Comparison of ENCODE assay signal across 8 cellular contexts in genomic region chr6:89828988-89829590, GRCh38. TPM values are rescaled to one million over a fixed set of nuclear protein-coding genes. Genes with fewer than 3 reads are reported as not detected.
DNase-seq lines count a peak whose midpoint lies in the region; ATAC-seq, FAIRE-seq and TF ChIP-seq lines count a peak whose summit lies in the region.

No MANE protein-coding gene starts in this region.

- peaks cover 32% of the 10 kb centered on the region for H3K79me2 ChIP-seq in K562 (ENCODE audit: control insufficient read depth, insufficient read depth, low read length)

- peak; percentile 27 for ATAC-seq in GM18873 (IDR thresholded peaks at IDR 0.05; ENCODE audit: low FRiP score, unreplicated experiment)
- peak; percentile 36 for ATAC-seq in HG03064 (IDR thresholded peaks at IDR 0.05; ENCODE audit: low read depth, unreplicated experiment)
- ATAC-seq in K562, result peak; percentile 65
- peak; percentile 48 for ATAC-seq in left colon

- H3K9ac ChIP-seq in K562 (ENCODE audit: insufficient read depth in 1 of 2, low read depth in 2 of 2, low read length in 2 of 2) (peak overlapping the region; percentile 65 to 95), stomach smooth muscle (ENCODE audit: low read length in 2 of 2) (peak overlapping the region; percentile 78 to 81)

- TF ChIP-seq RAD21 in K562 (CRISPR knock-in tag; conservative IDR thresholded peaks at IDR 0.05 in 1 of 2, IDR thresholded peaks at IDR 0.05 in 1 of 2), result no peak

- H3K27me3 ChIP-seq in BJ (ENCODE audit: control insufficient read depth, insufficient read depth, low read length) (no peaks in the 10 kb centered on the region), K562 (ENCODE audit: control insufficient read depth in 2 of 2, insufficient read depth in 2 of 2, low read length in 2 of 2) (no peaks in the 10 kb centered on the region), stomach smooth muscle (ENCODE audit: control insufficient read depth in 1 of 2, insufficient read depth in 2 of 2, low read length in 2 of 2) (no peaks in the 10 kb centered on the region)

- intact Hi-C loops in K562 (cut with micrococcal nuclease), result no loop called here
- intact Hi-C loops in left colon (cut with DNase I, micrococcal nuclease), result no loop called here

- H3K4me2 ChIP-seq in K562 (ENCODE audit: insufficient read depth, low read length), result peak overlapping the region; percentile 82

- in situ Hi-C loops in K562 (cut with MboI), result no loop called here

- H4K20me1 ChIP-seq in K562 (replicated peaks; ENCODE audit: control insufficient read depth, insufficient read depth, low read length), result no peaks in the 10 kb centered on the region

- TF ChIP-seq EP300 in K562 (IDR thresholded peaks at IDR 0.05; ENCODE audit: low read length), result no peak

- CTCF ChIA-PET in BJ (lab: Yijun Ruan, JAX), result interaction anchor here (0.5 to 0.6 kb wide), 2 partner anchors 11 to 435 kb away, joined by 3 to 5 read pairs; no protein-coding TSS in a partner anchor
- CTCF ChIA-PET in K562 (lab: Yijun Ruan, JAX; ENCODE audit: low intra/inter-chr PET ratio), result no interaction called here

- H2AFZ ChIP-seq in K562 (ENCODE audit: low read depth, low read length), result peak overlapping the region; percentile 92

- POLR2A ChIA-PET in BJ (lab: Charles Lee), result no interaction called here
- POLR2A ChIA-PET in K562 (lab: Yijun Ruan, JAX), result interaction anchor here (0.7 to 3.9 kb wide), 7 partner anchors 9 to 758 kb away, joined by 3 to 43 read pairs (median 5); partner anchors contain the start of gene MDN1

- TF ChIP-seq CTCF in BJ (IDR thresholded peaks at IDR 0.05; ENCODE audit: insufficient read depth, low read depth, low read length) (no peak), K562 (IDR thresholded peaks at IDR 0.05 in 2 of 3, conservative IDR thresholded peaks at IDR 0.05 in 1 of 3; ENCODE audit: insufficient read depth in 2 of 3, low read depth in 1 of 3, low read length in 3 of 3) (no peak)

- H3K4me1 ChIP-seq in K562 (replicated peaks in 1 of 2; ENCODE audit: control insufficient read depth in 2 of 2, insufficient read depth in 2 of 2, low read length in 2 of 2), result peaks cover 0 to 17% of the 10 kb centered on the region in 2 experiments; a peak in 3 of 5 replicates
- peaks cover 12% of the 10 kb centered on the region for H3K4me1 ChIP-seq in stomach smooth muscle (ENCODE audit: control insufficient read depth, insufficient read depth, low read length)

- FAIRE-seq in K562 (lab: Jason Lieb, UNC), result no peak

- BruUV-seq in K562 (replicated peaks; lab: Mats Ljungman, UMichigan), result TSS peak; percentile 89

- 0% methylated on average over 22 of the region's 22 CpGs for WGBS in K562 (ENCODE audit: insufficient coverage, low coverage, missing lambda C conversion rate)

- H3K9me3 ChIP-seq in K562 (replicated peaks; ENCODE audit: control insufficient read depth, insufficient read depth, low read depth, low read length) (no peaks in the 10 kb centered on the region), stomach smooth muscle (ENCODE audit: control insufficient read depth in 2 of 2, low read length in 2 of 2) (no peaks in the 10 kb centered on the region)

- H3K27ac ChIP-seq in K562 (ENCODE audit: extremely low read depth, low read depth, low read length) (peak overlapping the region; percentile 60), stomach smooth muscle (ENCODE audit: low read length) (peak overlapping the region; percentile 49)

- H3K36me3 ChIP-seq in BJ (ENCODE audit: control insufficient read depth, insufficient read depth, low read length), result no peaks in the 10 kb centered on the region
- peaks cover 23% of the 10 kb centered on the region for H3K36me3 ChIP-seq in K562 (ENCODE audit: control insufficient read depth, insufficient read depth, low read length)
- peaks cover 3% of the 10 kb centered on the region in 2 donors for H3K36me3 ChIP-seq in stomach smooth muscle (ENCODE audit: control insufficient read depth in 2 of 2, insufficient read depth in 2 of 2, low read length in 2 of 2)

- no peaks in the 10 kb centered on the region for H3K9me1 ChIP-seq in K562 (ENCODE audit: control insufficient read depth, insufficient read depth, low read length)

- DNase-seq in BJ (ENCODE audit: low read depth) (no peak), NOMO-1 treated with dmso at 0.1 percent for 144 hours (lab: John Stamatoyannopoulos, UW; ENCODE audit: unreplicated experiment) (peak; percentile 3), K562 (ENCODE audit: extremely low read depth in 1 of 4, low spot score in 3 of 4) (no peak), left colon (no peak), hippocampal formation (lab: John Stamatoyannopoulos, UW) (no peak)

- TF ChIP-seq POLR2A in K562 (conservative IDR thresholded peaks at IDR 0.05), result peak; percentile 74; the same call in 1 of the 2 replicates

- H3K4me3 ChIP-seq in BJ (ENCODE audit: low read depth, low read length) (peak overlapping the region; percentile 59), K562 (peak overlapping the region; percentile 73), stomach smooth muscle (ENCODE audit: low read length in 2 of 2) (peak overlapping the region; percentile 79 to 98)

TF ChIP-seq in K562, 482 proteins besides CTCF, POLR2A, EP300 and RAD21 (continues in another document):
- TF ChIP-seq ZNF586 (CRISPR knock-in tag; conservative IDR thresholded peaks at IDR 0.05), result no peak
- no peak for TF ChIP-seq FIP1L1 (IDR thresholded peaks at IDR 0.05; ENCODE audit: low read depth, low read length, poor library complexity, severe bottlenecking)
- TF ChIP-seq STAT5A (IDR thresholded peaks at IDR 0.05; ENCODE audit: borderline replicate concordance, low read length), result 0 out of 2 replicates have a peak, but pooled peaks have one; percentile 13
- no peak for TF ChIP-seq ZNF445 (CRISPR knock-in tag; IDR thresholded peaks at IDR 0.05; ENCODE audit: low read depth)
- TF ChIP-seq DPF2 (IDR thresholded peaks at IDR 0.05), result peak; percentile 21; the same call in 1 of the 2 replicates
- no peak for TF ChIP-seq MIER1 (IDR thresholded peaks at IDR 0.05; ENCODE audit: low read depth)

RNA-seq across cellular contexts. Expression of gene CASP8AP2, which starts 0.6 kb away (rescaled TPM):
- 2.7 and 5.7 TPM in 2 replicates for polyA plus RNA-seq in BJ (2011; rRNA removed)
- 4.5 and 5.7 TPM in 2 replicates for polyA minus RNA-seq in BJ (2011; rRNA and poly(A)+ RNA removed)
- 54.6 and 116 TPM in 2 replicates for total RNA-seq in K562 (2011; cell fraction: chromatin; rRNA removed; ENCODE audit: low replicate concordance)
- 32.2 and 36.5 TPM in 2 replicates for total RNA-seq in K562 (2011; cell fraction: nucleolus; rRNA removed)
- 77.7 and 94.6 TPM in 2 replicates for total RNA-seq in K562 (2011; cell fraction: nucleoplasm; rRNA removed)
- total RNA-seq in K562 (2014; rRNA removed), result 12.1 and 12.5 TPM in 2 replicates
- 27.6 and 34.8 TPM in 2 replicates for total RNA-seq in K562 (2014; rRNA removed; fragmentation: Illumina TruSeq; extraction: Trizol)
- total RNA-seq in K562 (2015; rRNA removed; fragmentation: Illumina TruSeq; extraction: Trizol), result 29.3 and 30.0 TPM in 2 replicates
- total RNA-seq in K562 (2021), result 19.1 TPM in 2 replicates
- 18.7 and 20.9 TPM in 2 replicates for polyA plus RNA-seq in K562 (2011; rRNA removed)
- polyA plus RNA-seq in K562 (2011; cell fraction: cytosol; rRNA removed), result 2.5 and 5.3 TPM in 2 replicates
- polyA plus RNA-seq in K562 (2011; cell fraction: nucleus; rRNA removed), result 18.6 and 21.2 TPM in 2 replicates
- polyA plus RNA-seq in K562 (2012), result 10.5 and 11.7 TPM in 2 replicates
- 15.9 and 19.5 TPM in 2 replicates for polyA plus RNA-seq in K562 (2014; fragmentation: Illumina TruSeq; extraction: Trizol)
- polyA plus RNA-seq in K562 (2014; fragmentation: Nextera tagmentation; extraction: Ambion mirVana), result 10 to 100 TPM; 10.6 to 14.6 TPM
- 11.3 and 13.3 TPM in 2 replicates for polyA plus RNA-seq in K562 (2014; rRNA removed)
- polyA minus RNA-seq in K562 (2011; rRNA and poly(A)+ RNA removed), result 58.4 and 70.1 TPM in 2 replicates
- 14.0 and 16.0 TPM in 2 replicates for polyA minus RNA-seq in K562 (2011; cell fraction: cytosol; rRNA and poly(A)+ RNA removed)
- polyA minus RNA-seq in K562 (2011; cell fraction: nucleus; rRNA and poly(A)+ RNA removed), result 24.1 and 32.8 TPM in 2 replicates
- total RNA-seq in left colon, result 10 to 100 TPM; 12.9 to 13.3 TPM

RNA-seq across cellular contexts. Expression of gene MDN1, which starts 9.5 kb away (rescaled TPM):
- polyA plus RNA-seq in BJ (2011; rRNA removed) (3.3 and 6.0 TPM in 2 replicates), K562 (2011; rRNA removed) (37.8 and 39.8 TPM in 2 replicates), K562 (2014; fragmentation: Illumina TruSeq; extraction: Trizol) (44.1 and 48.7 TPM in 2 replicates), K562 (2014; fragmentation: Nextera tagmentation; extraction: Ambion mirVana) (10 to 100 TPM; 25.6 to 27.8 TPM), K562 (2014; rRNA removed) (28.1 and 37.8 TPM in 2 replicates)
- 8.5 and 16.9 TPM in 2 replicates for polyA minus RNA-seq in BJ (2011; rRNA and poly(A)+ RNA removed)
- 129 and 268 TPM in 2 replicates for total RNA-seq in K562 (2011; cell fraction: chromatin; rRNA removed; ENCODE audit: low replicate concordance)
- total RNA-seq in K562 (2011; cell fraction: nucleolus; rRNA removed), result 56.2 and 74.1 TPM in 2 replicates
- total RNA-seq in K562 (2011; cell fraction: nucleoplasm; rRNA removed), result 100 and 102 TPM in 2 replicates
- total RNA-seq in K562 (2014; rRNA removed) (43.0 and 51.1 TPM in 2 replicates), K562 (2014; rRNA removed; fragmentation: Illumina TruSeq; extraction: Trizol) (69.2 and 73.9 TPM in 2 replicates), K562 (2015; rRNA removed; fragmentation: Illumina TruSeq; extraction: Trizol) (66.8 and 67.6 TPM in 2 replicates), K562 (2021) (93.6 and 98.9 TPM in 2 replicates), left colon (10 to 100 TPM; 21.6 to 25.7 TPM)
- polyA plus RNA-seq in K562 (2011; cell fraction: cytosol; rRNA removed), result 12.9 and 27.6 TPM in 2 replicates
- polyA plus RNA-seq in K562 (2011; cell fraction: nucleus; rRNA removed), result 113 and 158 TPM in 2 replicates
- polyA plus RNA-seq in K562 (2012), result 24.1 and 37.2 TPM in 2 replicates
- polyA minus RNA-seq in K562 (2011; rRNA and poly(A)+ RNA removed), result 60.0 and 69.1 TPM in 2 replicates
- polyA minus RNA-seq in K562 (2011; cell fraction: cytosol; rRNA and poly(A)+ RNA removed), result 50.6 and 66.1 TPM in 2 replicates
- polyA minus RNA-seq in K562 (2011; cell fraction: nucleus; rRNA and poly(A)+ RNA removed), result 59.9 and 98.7 TPM in 2 replicates
